Comparison of ENCODE assay signal across 16 cellular contexts in genomic region chr1:18021242-18021641, GRCh38.
DNase-seq lines count a peak whose midpoint lies in the region; TF ChIP-seq lines count a peak whose summit lies in the region.
"Had no signal": no experiment of that assay in that cellular context is flagged by ENCODE, and none has a peak within 500 bp of the region (broad histone marks: within the 10 kb centered on the region; RNA-seq: fewer than 3 reads in every experiment).

No MANE protein-coding gene starts in this region.

- H3K4me2 ChIP-seq in GM23248 (ENCODE audit: unreplicated experiment) = no peak overlapping the region
- H3K4me2 ChIP-seq: BLaER1 had no signal

- no peak overlapping the region for H3K9ac ChIP-seq in GM23248
- H3K9ac ChIP-seq: BLaER1 had no signal

- H3K4me3 ChIP-seq in GM23248 (no peak overlapping the region), stomach (no peak overlapping the region)
- H3K4me3 ChIP-seq: BLaER1 had no signal

- H3K9me2 ChIP-seq in GM23248 (ENCODE audit: insufficient read depth) = no peaks in the 10 kb centered on the region

- H3K9me3 ChIP-seq in GM23248 (ENCODE audit: low read depth) = no peaks in the 10 kb centered on the region
- no peaks in the 10 kb centered on the region for H3K9me3 ChIP-seq in stomach
- H3K9me3 ChIP-seq: BLaER1, Caco-2 had no signal

- DNase-seq in DMS53 (lab: John Stamatoyannopoulos, UW) = peak; percentile 42
- DNase-seq in DMS53 treated with DMSO at 0.1 percent for 48 hours (lab: John Stamatoyannopoulos, UW; ENCODE audit: unreplicated experiment) = no peak
- DNase-seq in GM23248 = peak; percentile 3
- DNase-seq in RPMI7951 (ENCODE audit: low read depth) = peak; percentile 3
- DNase-seq in left kidney (ENCODE audit: low read depth, low spot score) = peak; percentile 49
- DNase-seq in stomach = no peak
- no peak for DNase-seq in NK-92 (lab: John Stamatoyannopoulos, UW; ENCODE audit: unreplicated experiment)
- no peak for DNase-seq in erythroblast (lab: John Stamatoyannopoulos, UW)
- DNase-seq: AML-193; Caco-2; CD8-positive, alpha-beta memory T cell; DMS79; EL; H7 had no signal

- WGBS in GM23248 (ENCODE audit: low coverage in 1 of 2, low lambda C conversion rate in 2 of 2, missing lambda C conversion rate in 2 of 2), 2 experiments = 24 to 26% methylated on average over 6 of the region's 6 CpGs
- 28 to 32% (median 31%) methylated on average over 6 of the region's 6 CpGs for WGBS in stomach, 5 donors

- H4K20me1 ChIP-seq in GM23248 (ENCODE audit: insufficient read depth) = no peaks in the 10 kb centered on the region
- H4K20me1 ChIP-seq: BLaER1 had no signal

- in situ Hi-C loops in GM23248 (cut with MboI) = no loop called here

- H3K27ac ChIP-seq in GM23248 = no peak overlapping the region
- no peak overlapping the region for H3K27ac ChIP-seq in stomach
- H3K27ac ChIP-seq: 22Rv1, BLaER1 had no signal

- H3F3A ChIP-seq in GM23248 (ENCODE audit: insufficient read depth) = no peaks in the 10 kb centered on the region

- peaks cover 8% of the 10 kb centered on the region; the same call in 1 of the 2 replicates for H3K27me3 ChIP-seq in GM23248 (replicated peaks; ENCODE audit: insufficient read depth)
- H3K27me3 ChIP-seq in stomach = peaks cover 0 to 77% (median 4%) of the 10 kb centered on the region in 3 donors

- no peak for TF ChIP-seq EP300 in stomach (IDR thresholded peaks at IDR 0.05)

- H3K36me3 ChIP-seq in GM23248 (ENCODE audit: low read depth) = no peaks in the 10 kb centered on the region
- H3K36me3 ChIP-seq in stomach = no peaks in the 10 kb centered on the region
- H3K36me3 ChIP-seq: BLaER1 had no signal

- no peak overlapping the region for H2AFZ ChIP-seq in GM23248

- H3K79me2 ChIP-seq in GM23248 (ENCODE audit: insufficient read depth) = no peaks in the 10 kb centered on the region

- no peaks in the 10 kb centered on the region for H3K4me1 ChIP-seq in GM23248 (ENCODE audit: insufficient read depth)
- H3K4me1 ChIP-seq in stomach = peaks cover 0 to 11% (median 0%) of the 10 kb centered on the region in 4 donors
- H3K4me1 ChIP-seq: BLaER1, Caco-2 had no signal

- intact Hi-C loops in stomach (cut with DNase I; ENCODE audit: low total_unique reads) = no loop called here

- TF ChIP-seq POLR2A in stomach (IDR thresholded peaks at IDR 0.05) (no peak), erythroblast (IDR thresholded peaks at IDR 0.05; ENCODE audit: low read length) (no peak)

- no peak for TF ChIP-seq CTCF in stomach (IDR thresholded peaks at IDR 0.05)

Comparison
In these comparisons a context has a peak if more than half of its experiments do, and no peak if none do; other contexts are left out.
1. DNase-seq: peak in DMS53 (single experiment), GM23248 (single experiment), RPMI7951 (single experiment) and left kidney (single experiment); none in DMS53 treated with DMSO at 0.1 percent for 48 hours (single experiment), stomach (single experiment), NK-92 (single experiment) and erythroblast (0 of 2).